Comparison of ENCODE assay signal across 1 cellular context in the genomic region with DNA sequence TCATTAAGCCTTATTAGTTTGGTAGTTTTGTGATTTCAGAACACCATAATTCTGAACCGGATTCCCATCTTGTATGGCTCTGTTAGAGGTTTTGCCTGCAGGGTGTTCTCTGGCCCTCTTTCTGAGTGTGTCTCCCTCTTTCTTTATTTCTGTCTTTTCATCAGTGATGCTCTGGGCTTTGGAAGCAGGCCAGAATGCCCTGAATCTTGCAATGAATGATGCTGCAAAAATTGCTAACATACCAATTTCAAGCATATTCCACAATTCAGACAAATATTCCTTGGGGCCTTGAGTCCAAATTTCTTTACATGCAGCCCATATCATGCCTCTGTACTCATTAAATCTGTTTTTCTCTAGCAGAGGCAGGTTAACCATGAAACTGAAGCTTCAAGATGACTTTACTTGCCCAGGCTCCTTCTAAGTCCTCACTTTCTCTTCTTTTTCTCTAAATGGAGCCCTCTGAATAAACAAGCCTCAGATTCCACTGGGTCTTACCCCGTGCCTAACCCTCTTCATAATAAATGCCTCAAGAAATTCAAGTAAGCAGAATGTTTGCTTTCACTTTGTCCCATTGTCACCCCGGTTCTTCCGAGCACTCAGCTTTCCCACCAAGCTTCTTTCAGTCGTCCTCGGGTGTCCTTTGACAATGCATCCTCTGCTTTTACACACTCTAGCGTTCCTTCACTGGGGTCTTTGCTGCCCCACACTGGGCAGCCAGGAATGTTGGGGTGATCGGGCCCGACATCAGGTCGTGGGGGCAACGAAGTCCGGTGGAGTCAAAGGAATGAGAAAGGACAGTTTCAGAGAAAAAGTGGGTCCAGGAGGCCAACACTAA.
TF ChIP-seq lines count a peak whose summit lies in the region.

No MANE protein-coding gene starts in this region.

TF ChIP-seq in WTC11, 78 proteins besides CTCF, POLR2A, EP300 and RAD21 (continued from another document):
- TF ChIP-seq ZNF121 (CRISPR knock-in tag; IDR thresholded peaks at IDR 0.05) (no peak), ZNF512 (CRISPR knock-in tag; IDR thresholded peaks at IDR 0.05; ENCODE audit: borderline replicate concordance) (no peak), OVOL2 (CRISPR knock-in tag; IDR thresholded peaks at IDR 0.05; ENCODE audit: borderline replicate concordance) (no peak), CBFB (CRISPR knock-in tag; IDR thresholded peaks at IDR 0.05; ENCODE audit: low read depth) (no peak), USF1 (CRISPR knock-in tag; IDR thresholded peaks at IDR 0.05) (no peak), ZBTB21 (CRISPR knock-in tag; IDR thresholded peaks at IDR 0.05; ENCODE audit: borderline replicate concordance) (no peak), ZNF219 (CRISPR knock-in tag; IDR thresholded peaks at IDR 0.05; ENCODE audit: borderline replicate concordance) (no peak), TCF7 (CRISPR knock-in tag; IDR thresholded peaks at IDR 0.05; ENCODE audit: low read depth) (no peak)
- TF ChIP-seq, protein P1, sequence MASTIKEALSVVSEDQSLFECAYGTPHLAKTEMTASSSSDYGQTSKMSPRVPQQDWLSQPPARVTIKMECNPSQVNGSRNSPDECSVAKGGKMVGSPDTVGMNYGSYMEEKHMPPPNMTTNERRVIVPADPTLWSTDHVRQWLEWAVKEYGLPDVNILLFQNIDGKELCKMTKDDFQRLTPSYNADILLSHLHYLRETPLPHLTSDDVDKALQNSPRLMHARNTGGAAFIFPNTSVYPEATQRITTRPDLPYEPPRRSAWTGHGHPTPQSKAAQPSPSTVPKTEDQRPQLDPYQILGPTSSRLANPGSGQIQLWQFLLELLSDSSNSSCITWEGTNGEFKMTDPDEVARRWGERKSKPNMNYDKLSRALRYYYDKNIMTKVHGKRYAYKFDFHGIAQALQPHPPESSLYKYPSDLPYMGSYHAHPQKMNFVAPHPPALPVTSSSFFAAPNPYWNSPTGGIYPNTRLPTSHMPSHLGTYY (CRISPR knock-in tag; IDR thresholded peaks at IDR 0.05): no peak
- TF ChIP-seq, protein P2, sequence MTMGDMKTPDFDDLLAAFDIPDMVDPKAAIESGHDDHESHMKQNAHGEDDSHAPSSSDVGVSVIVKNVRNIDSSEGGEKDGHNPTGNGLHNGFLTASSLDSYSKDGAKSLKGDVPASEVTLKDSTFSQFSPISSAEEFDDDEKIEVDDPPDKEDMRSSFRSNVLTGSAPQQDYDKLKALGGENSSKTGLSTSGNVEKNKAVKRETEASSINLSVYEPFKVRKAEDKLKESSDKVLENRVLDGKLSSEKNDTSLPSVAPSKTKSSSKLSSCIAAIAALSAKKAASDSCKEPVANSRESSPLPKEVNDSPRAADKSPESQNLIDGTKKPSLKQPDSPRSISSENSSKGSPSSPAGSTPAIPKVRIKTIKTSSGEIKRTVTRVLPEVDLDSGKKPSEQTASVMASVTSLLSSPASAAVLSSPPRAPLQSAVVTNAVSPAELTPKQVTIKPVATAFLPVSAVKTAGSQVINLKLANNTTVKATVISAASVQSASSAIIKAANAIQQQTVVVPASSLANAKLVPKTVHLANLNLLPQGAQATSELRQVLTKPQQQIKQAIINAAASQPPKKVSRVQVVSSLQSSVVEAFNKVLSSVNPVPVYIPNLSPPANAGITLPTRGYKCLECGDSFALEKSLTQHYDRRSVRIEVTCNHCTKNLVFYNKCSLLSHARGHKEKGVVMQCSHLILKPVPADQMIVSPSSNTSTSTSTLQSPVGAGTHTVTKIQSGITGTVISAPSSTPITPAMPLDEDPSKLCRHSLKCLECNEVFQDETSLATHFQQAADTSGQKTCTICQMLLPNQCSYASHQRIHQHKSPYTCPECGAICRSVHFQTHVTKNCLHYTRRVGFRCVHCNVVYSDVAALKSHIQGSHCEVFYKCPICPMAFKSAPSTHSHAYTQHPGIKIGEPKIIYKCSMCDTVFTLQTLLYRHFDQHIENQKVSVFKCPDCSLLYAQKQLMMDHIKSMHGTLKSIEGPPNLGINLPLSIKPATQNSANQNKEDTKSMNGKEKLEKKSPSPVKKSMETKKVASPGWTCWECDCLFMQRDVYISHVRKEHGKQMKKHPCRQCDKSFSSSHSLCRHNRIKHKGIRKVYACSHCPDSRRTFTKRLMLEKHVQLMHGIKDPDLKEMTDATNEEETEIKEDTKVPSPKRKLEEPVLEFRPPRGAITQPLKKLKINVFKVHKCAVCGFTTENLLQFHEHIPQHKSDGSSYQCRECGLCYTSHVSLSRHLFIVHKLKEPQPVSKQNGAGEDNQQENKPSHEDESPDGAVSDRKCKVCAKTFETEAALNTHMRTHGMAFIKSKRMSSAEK (CRISPR knock-in tag; IDR thresholded peaks at IDR 0.05; ENCODE audit: borderline replicate concordance): no peak
